ENCODE assay signal across 19 cellular contexts in the genomic region with DNA sequence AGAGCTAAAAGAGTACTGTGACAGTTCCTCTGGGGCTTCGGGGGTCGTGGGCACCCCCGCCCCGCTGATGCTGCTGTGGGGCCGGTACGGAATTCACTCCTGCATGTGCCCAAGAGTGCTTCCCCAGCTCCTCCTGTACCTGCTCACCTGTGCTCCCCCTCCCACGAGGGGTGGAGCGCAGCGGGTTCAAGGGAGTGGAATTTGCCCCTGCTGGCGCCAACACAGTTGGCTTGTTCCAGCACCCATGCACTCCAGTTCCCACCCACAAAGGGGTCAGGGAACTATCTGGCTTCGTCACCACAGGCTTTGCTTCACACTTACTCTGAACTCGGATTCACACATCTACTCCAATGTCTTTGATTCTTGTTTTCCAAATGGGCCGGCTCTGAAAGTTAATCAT.
DNase-seq lines count a peak whose midpoint lies in the region; ATAC-seq, FAIRE-seq and TF ChIP-seq lines count a peak whose summit lies in the region.
"Had no signal": no experiment of that assay in that cellular context is flagged by ENCODE, and none has a peak within 500 bp of the region (broad histone marks: within the 10 kb centered on the region; RNA-seq: fewer than 3 reads in every experiment).

No MANE protein-coding gene starts in this region.

- peaks cover 45% of the 10 kb centered on the region for H3K4me1 Mint-ChIP-seq in osteocyte (ENCODE audit: unreplicated experiment)
- H3K4me1 Mint-ChIP-seq: CD4-positive, alpha-beta memory T cell had no signal

- no peak for TF ChIP-seq RAD21 in HepG2 (CRISPR knock-in tag; IDR thresholded peaks at IDR 0.05)

- H3K4me1 ChIP-seq in right lobe of liver, result no peaks in the 10 kb centered on the region
- no peaks in the 10 kb centered on the region for H3K4me1 ChIP-seq in HepG2 (ENCODE audit: insufficient read depth, low read length)
- peaks cover 38% of the 10 kb centered on the region for H3K4me1 ChIP-seq in RWPE2 (ENCODE audit: insufficient read depth, poor library complexity, severe bottlenecking)

- no TSS peak for BruUV-seq in HepG2 (replicated peaks; lab: Mats Ljungman, UMichigan)

- TF ChIP-seq CTCF in right lobe of liver (IDR thresholded peaks at IDR 0.05) (no peak), HepG2 (CRISPR knock-in tag; IDR thresholded peaks at IDR 0.05) (no peak), RWPE2 (IDR thresholded peaks at IDR 0.05; ENCODE audit: poor library complexity, severe bottlenecking) (no peak), osteocyte (IDR thresholded peaks at IDR 0.05) (no peak)

- H3K27me3 ChIP-seq in right lobe of liver (no peaks in the 10 kb centered on the region), HepG2 (ENCODE audit: control insufficient read depth in 1 of 2, insufficient read depth in 2 of 2, low read length in 2 of 2) (no peaks in the 10 kb centered on the region), RWPE2 (ENCODE audit: insufficient read depth, poor library complexity, severe bottlenecking) (no peaks in the 10 kb centered on the region)

- no peaks in the 10 kb centered on the region for H3K27me3 Mint-ChIP-seq in osteocyte (ENCODE audit: unreplicated experiment)
- H3K27me3 Mint-ChIP-seq: CD4-positive, alpha-beta memory T cell had no signal

- no peaks in the 10 kb centered on the region for H3K9me3 ChIP-seq in right lobe of liver
- H3K9me3 ChIP-seq in HepG2 (ENCODE audit: low read length), result no peaks in the 10 kb centered on the region
- H3K9me3 ChIP-seq in RWPE2 (ENCODE audit: severe bottlenecking), result no peaks in the 10 kb centered on the region
- H3K9me3 ChIP-seq: HAP-1 had no signal

- H3K36me3 ChIP-seq in right lobe of liver (no peaks in the 10 kb centered on the region), HepG2 (replicated peaks in 1 of 2; ENCODE audit: control insufficient read depth in 1 of 2, insufficient read depth in 2 of 2, low read length in 2 of 2) (no peaks in the 10 kb centered on the region), RWPE2 (ENCODE audit: low read depth) (no peaks in the 10 kb centered on the region)
- H3K36me3 ChIP-seq: HAP-1 had no signal

- no peak overlapping the region for H3K4me3 ChIP-seq in right lobe of liver
- H3K4me3 ChIP-seq in HepG2 (replicated peaks in 1 of 3; ENCODE audit: insufficient read depth in 1 of 3, low read depth in 2 of 3, low read length in 3 of 3), result no peak overlapping the region
- H3K4me3 ChIP-seq in RWPE2 (ENCODE audit: severe bottlenecking), result no peak overlapping the region
- H3K4me3 ChIP-seq: GM12878, HAP-1 had no signal

- ATAC-seq in right lobe of liver, result peak; percentile 30 to 72 (median 44)
- no peak for ATAC-seq in HepG2
- no peak for ATAC-seq in RWPE2 (ENCODE audit: low read depth)
- ATAC-seq: GM12878 had no signal

- H3K36me3 Mint-ChIP-seq in osteocyte (ENCODE audit: unreplicated experiment), result peaks cover 9% of the 10 kb centered on the region
- H3K36me3 Mint-ChIP-seq: CD4-positive, alpha-beta memory T cell had no signal

- DNase-seq in right lobe of liver (peak in 1 of 3 donors; percentile 57), HepG2 (ENCODE audit: low spot score) (no peak), RWPE2 (ENCODE audit: low spot score) (peak; percentile 37), osteocyte (ENCODE audit: extremely low spot score, unreplicated experiment) (no peak), GM12892 (ENCODE audit: insufficient read length) (no peak), occipital lobe (lab: John Stamatoyannopoulos, UW) (no peak)
- DNase-seq: C1 segment of cervical spinal cord; Calu3; CD4-positive, alpha-beta memory T cell; COR-L47; DMS79; EL; GDM1; GOT3; HFFc6 had no signal

- H4K20me1 ChIP-seq in HepG2 (ENCODE audit: insufficient read depth, low read length), result no peaks in the 10 kb centered on the region

- CTCF ChIA-PET in HepG2 (lab: Yijun Ruan, JAX; ENCODE audit: low intra/inter-chr PET ratio, low total read pairs), result no interaction called here

- H3K27ac ChIP-seq in right lobe of liver, result no peak overlapping the region
- H3K27ac ChIP-seq in HepG2 (ENCODE audit: extremely low read length, insufficient read depth, low read length), result no peak overlapping the region
- no peak overlapping the region for H3K27ac ChIP-seq in RWPE2 (ENCODE audit: poor library complexity, severe bottlenecking)

- peaks cover 13% of the 10 kb centered on the region for H3K9me3 Mint-ChIP-seq in osteocyte (ENCODE audit: unreplicated experiment)

- H3K4me3 Mint-ChIP-seq in osteocyte (ENCODE audit: unreplicated experiment), result no peak overlapping the region
- H3K4me3 Mint-ChIP-seq: CD4-positive, alpha-beta memory T cell; HFFc6 had no signal

- WGBS in right lobe of liver (ENCODE audit: insufficient coverage, low coverage, low lambda C conversion rate, missing lambda C conversion rate), result 15% methylated on average over 4 of the region's 13 CpGs
- 2% methylated on average over 7 of the region's 13 CpGs for WGBS in HepG2 (ENCODE audit: low lambda C conversion rate)

- POLR2A ChIA-PET in HepG2 (lab: Yijun Ruan, JAX), result no interaction called here

- intact Hi-C loops in right lobe of liver (cut with DNase I), result no loop called here
- intact Hi-C loops in HepG2 (cut with micrococcal nuclease; ENCODE audit: unreplicated experiment), result no loop called here

- no peaks in the 10 kb centered on the region for H3K79me2 ChIP-seq in HepG2 (ENCODE audit: insufficient read depth, low read length)

- TF ChIP-seq EP300 in HepG2 (IDR thresholded peaks at IDR 0.05; ENCODE audit: low read depth in 2 of 2, low read length in 2 of 2) (no peak), HepG2 (CRISPR knock-in tag; IDR thresholded peaks at IDR 0.05; ENCODE audit: borderline replicate concordance) (no peak)

- TF ChIP-seq POLR2A in right lobe of liver (IDR thresholded peaks at IDR 0.05), result no peak
- TF ChIP-seq POLR2A in HepG2 (IDR thresholded peaks at IDR 0.05; ENCODE audit: insufficient read depth in 1 of 2, low read depth in 2 of 2, low read length in 2 of 2), result no peak
- no peak for TF ChIP-seq POLR2A in GM12892 (IDR thresholded peaks at IDR 0.05; ENCODE audit: low read depth, low read length)

- no peak overlapping the region for H3K9ac ChIP-seq in HepG2 (ENCODE audit: insufficient read depth, low read depth, low read length)

- H2AFZ ChIP-seq in HepG2 (ENCODE audit: low read length), result no peak overlapping the region

- peak overlapping the region; percentile 99 for H3K27ac Mint-ChIP-seq in osteocyte (ENCODE audit: unreplicated experiment)
- H3K27ac Mint-ChIP-seq: CD4-positive, alpha-beta memory T cell; HFFc6 had no signal

- FAIRE-seq in HepG2 (lab: Jason Lieb, UNC), result no peak
- FAIRE-seq in GM12892 (lab: Jason Lieb, UNC), result no peak
- FAIRE-seq: GM12878, GM18507, H54 had no signal

- in situ Hi-C loops in HepG2 (cut with HindIII; ENCODE audit: extremely low pct_ligation_motif_present, low pct_unique_long_range_greater_than_20kb), result no loop called here

- H3K4me2 ChIP-seq in HepG2 (ENCODE audit: low read depth, low read length), result no peak overlapping the region

TF ChIP-seq in HepG2, 621 proteins besides CTCF, POLR2A, EP300 and RAD21:
- TF ChIP-seq SRSF4 (IDR thresholded peaks at IDR 0.05; ENCODE audit: low read depth, low read length, poor library complexity, severe bottlenecking) (no peak), CREM (IDR thresholded peaks at IDR 0.05) (no peak), CREM (CRISPR knock-in tag; IDR thresholded peaks at IDR 0.05) (no peak), HNF4G (IDR thresholded peaks at IDR 0.05; ENCODE audit: borderline replicate concordance, low read depth, low read length) (no peak), HNF4G (CRISPR knock-in tag; IDR thresholded peaks at IDR 0.05; ENCODE audit: borderline replicate concordance, low read depth) (no peak), SRSF9 (IDR thresholded peaks at IDR 0.05; ENCODE audit: borderline replicate concordance, insufficient read depth, low read depth, low read length, poor library complexity, severe bottlenecking) (no peak), ZNF556 (CRISPR knock-in tag; IDR thresholded peaks at IDR 0.05; ENCODE audit: borderline replicate concordance) (no peak), ZNF329 (CRISPR knock-in tag; IDR thresholded peaks at IDR 0.05; ENCODE audit: low read depth) (no peak)
TF ChIP-seq in HepG2: peak in this region for 0.

Comparison
In these comparisons a context has a peak if more than half of its experiments do, and no peak if none do; other contexts are left out.
1. ATAC-seq: peak in right lobe of liver (4 of 4); none in HepG2 (single experiment) and RWPE2 (single experiment).